Comparison of ENCODE assay signal across 25 cellular contexts in the genomic region with DNA sequence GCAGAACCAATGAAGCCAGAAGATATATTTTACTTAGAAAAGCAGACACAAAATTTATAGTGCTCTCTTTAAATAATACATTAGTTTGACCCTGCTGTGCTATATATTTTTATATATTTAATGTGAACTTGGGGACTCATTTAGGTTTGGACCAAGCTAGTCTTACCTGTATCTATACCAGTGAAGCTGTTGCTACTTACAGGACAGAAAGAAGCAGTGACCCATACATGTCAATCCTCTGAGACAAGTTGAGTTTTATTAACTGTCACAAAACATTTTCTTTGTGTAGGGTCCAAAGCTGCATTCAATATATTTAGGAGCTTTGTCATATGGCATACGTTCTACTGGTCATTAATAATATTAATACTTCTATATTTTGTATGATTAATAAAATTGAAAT.
"Had no signal": no experiment of that assay in that cellular context is flagged by ENCODE, and none has a peak within 500 bp of the region (broad histone marks: within the 10 kb centered on the region; RNA-seq: fewer than 3 reads in every experiment).

No MANE protein-coding gene starts in this region.

- H3K27me3 Mint-ChIP-seq: dendritic cell treated with granulocyte-macrophage colony-stimulating factor and Interleukin-4, amounts not matched to agents 40 ng/mL and 50 ng/mL, for 4 days; naive thymus-derived CD4-positive, alpha-beta T cell; stimulated activated memory B cell treated with anti-CD40 and anti-IgM and Interleukin-4, amounts not matched to agents 10 μg/mL and 1 μg/mL and 100 μg/mL, for 72 hours; stimulated activated naive CD8-positive, alpha-beta T cell treated with anti-CD3 and anti-CD28 coated beads, Interleukin-15, Interleukin-2, amounts not matched to agents 100 ng/mL and 50 ng/mL, for 24 hours had no signal

- ATAC-seq: foreskin keratinocyte; gastroesophageal sphincter; heart right ventricle; left cardiac atrium; naive thymus-derived CD4-positive, alpha-beta T cell; psoas muscle; right cardiac atrium; stimulated activated memory B cell treated with anti-CD40 and anti-IgM and Interleukin-4, amounts not matched to agents 10 μg/mL and 1 μg/mL and 100 μg/mL, for 72 hours had no signal

- H3K36me3 Mint-ChIP-seq: mesothelial cell of epicardium; naive thymus-derived CD4-positive, alpha-beta T cell; stimulated activated memory B cell treated with anti-CD40 and anti-IgM and Interleukin-4, amounts not matched to agents 10 μg/mL and 1 μg/mL and 100 μg/mL, for 72 hours had no signal

- H3K27ac Mint-ChIP-seq: dendritic cell treated with granulocyte-macrophage colony-stimulating factor and Interleukin-4, amounts not matched to agents 40 ng/mL and 50 ng/mL, for 4 days; mesothelial cell of epicardium; naive thymus-derived CD4-positive, alpha-beta T cell; nephron; stimulated activated memory B cell treated with anti-CD40 and anti-IgM and Interleukin-4, amounts not matched to agents 10 μg/mL and 1 μg/mL and 100 μg/mL, for 72 hours; stimulated activated naive CD8-positive, alpha-beta T cell treated with anti-CD3 and anti-CD28 coated beads, Interleukin-15, Interleukin-2, amounts not matched to agents 100 ng/mL and 50 ng/mL, for 24 hours had no signal

- H3K27ac ChIP-seq: colonic mucosa, esophagus muscularis mucosa, foreskin keratinocyte, gastroesophageal sphincter, heart right ventricle, left lung, psoas muscle, sigmoid colon, thoracic aorta, tibial nerve, upper lobe of left lung had no signal

- H3K4me1 Mint-ChIP-seq: naive thymus-derived CD4-positive, alpha-beta T cell; nephron; stimulated activated memory B cell treated with anti-CD40 and anti-IgM and Interleukin-4, amounts not matched to agents 10 μg/mL and 1 μg/mL and 100 μg/mL, for 72 hours had no signal

- H3K36me3 ChIP-seq: colonic mucosa, esophagus muscularis mucosa, gastroesophageal sphincter, heart right ventricle, left lung, sigmoid colon, thoracic aorta, tibial nerve, upper lobe of left lung had no signal

- H3K27me3 ChIP-seq: colonic mucosa, esophagus muscularis mucosa, foreskin keratinocyte, gastroesophageal sphincter, heart right ventricle, left lung, sigmoid colon, tibial nerve, upper lobe of left lung had no signal

- H3K4me3 ChIP-seq: colonic mucosa, esophagus muscularis mucosa, gastroesophageal sphincter, heart right ventricle, left lung, psoas muscle, sigmoid colon, thoracic aorta, tibial nerve, upper lobe of left lung had no signal

- DNase-seq: colonic mucosa; effector memory CD4-positive, alpha-beta T cell; foreskin keratinocyte; glutamatergic neuron; heart right ventricle; left cardiac atrium; left lung; mesenchymal stem cell; naive thymus-derived CD4-positive, alpha-beta T cell; nucleus accumbens; posterior cingulate gyrus; psoas muscle; right cardiac atrium; sigmoid colon; stimulated activated CD4-positive, alpha-beta T cell treated with anti-CD3 and anti-CD28 coated beads, Interleukin-4, amount 100 ng/mL, for 4 hours; upper lobe of left lung had no signal

- H3K4me1 ChIP-seq: colonic mucosa, esophagus muscularis mucosa, foreskin keratinocyte, gastroesophageal sphincter, heart right ventricle, left lung, psoas muscle, sigmoid colon, tibial nerve, upper lobe of left lung had no signal

- H3K9me3 Mint-ChIP-seq: dendritic cell treated with granulocyte-macrophage colony-stimulating factor and Interleukin-4, amounts not matched to agents 40 ng/mL and 50 ng/mL, for 4 days; nephron had no signal

- H3K4me3 Mint-ChIP-seq: dendritic cell treated with granulocyte-macrophage colony-stimulating factor and Interleukin-4, amounts not matched to agents 40 ng/mL and 50 ng/mL, for 4 days; mesothelial cell of epicardium; naive thymus-derived CD4-positive, alpha-beta T cell; nephron; stimulated activated memory B cell treated with anti-CD40 and anti-IgM and Interleukin-4, amounts not matched to agents 10 μg/mL and 1 μg/mL and 100 μg/mL, for 72 hours; stimulated activated naive CD8-positive, alpha-beta T cell treated with anti-CD3 and anti-CD28 coated beads, Interleukin-15, Interleukin-2, amounts not matched to agents 100 ng/mL and 50 ng/mL, for 24 hours had no signal
